Comparison of ENCODE assay signal across 8 cellular contexts in genomic region chr13:48000559-48001126, GRCh38. TPM values are rescaled to one million over a fixed set of nuclear protein-coding genes. Genes with fewer than 3 reads are reported as not detected.
A peak's percentile ranks its signal among the peaks of the same experiment; 100 is the strongest.
DNase-seq lines count a peak whose midpoint lies in the region; ATAC-seq and TF ChIP-seq lines count a peak whose summit lies in the region.

No MANE protein-coding gene starts in this region.

- peaks cover 9% of the 10 kb centered on the region for H3K79me1 ChIP-seq in mesenchymal stem cell (replicated peaks; ENCODE audit: low read length, poor library complexity, severe bottlenecking)

- TF ChIP-seq POLR2A in vagina (IDR thresholded peaks at IDR 0.05), result no peak

- H4K8ac ChIP-seq in mesenchymal stem cell (ENCODE audit: low read length), result peak overlapping the region; percentile 87

- intact Hi-C loops in OCI-LY7 (cut with micrococcal nuclease; ENCODE audit: unreplicated experiment), result loop anchor here (2.0 kb wide), 1 partner anchor 36 kb away; the partner anchor contains the start of gene NUDT15
- intact Hi-C loops in dorsolateral prefrontal cortex (cut with DNase I), result loop anchor here (1.0 to 2.0 kb wide), 2 partner anchors 36 to 38 kb away; partner anchors contain the start of gene NUDT15 (in 1 of the 2)
- intact Hi-C loops in vagina (cut with DNase I), result no loop called here

- H3K9ac ChIP-seq in mesenchymal stem cell (ENCODE audit: low read length), result peak overlapping the region; percentile 97

- H4K91ac ChIP-seq in mesenchymal stem cell (ENCODE audit: low read length), result peak overlapping the region; percentile 87

- peak overlapping the region; percentile 66 for H3K27ac Mint-ChIP-seq in activated T-cell treated with anti-CD3 and anti-CD28 coated beads, Interleukin-2, amount 50 U/mL, for 72 hours

- H3K4me3 ChIP-seq in OCI-LY7 (ENCODE audit: low read depth, low read length, poor library complexity, severe bottlenecking) (peak overlapping the region; percentile 99), dorsolateral prefrontal cortex (peak overlapping the region; percentile 62 to 100 (median 97)), mesenchymal stem cell (ENCODE audit: insufficient read depth in 1 of 2, low read depth in 1 of 2, low read length in 2 of 2) (peak overlapping the region; percentile 95 to 99), vagina (peak overlapping the region; percentile 65 to 70)

- H3K36me3 ChIP-seq in OCI-LY7 (ENCODE audit: insufficient read depth, low read length) (peaks cover 25% of the 10 kb centered on the region), mesenchymal stem cell (ENCODE audit: control insufficient read depth in 1 of 2, insufficient read depth in 2 of 2, low read depth in 1 of 2, low read length in 2 of 2) (peaks cover 0 to 7% of the 10 kb centered on the region in 2 experiments), vagina (no peaks in the 10 kb centered on the region)

- H3K27me3 Mint-ChIP-seq in activated T-cell treated with anti-CD3 and anti-CD28 coated beads, Interleukin-2, amount 50 U/mL, for 72 hours (ENCODE audit: low read depth), result no peaks in the 10 kb centered on the region

- under 1% methylated on average over 25 of the region's 25 CpGs for WGBS in mesenchymal stem cell

- H3K9me3 Mint-ChIP-seq in activated T-cell treated with anti-CD3 and anti-CD28 coated beads, Interleukin-2, amount 50 U/mL, for 72 hours, result no peaks in the 10 kb centered on the region

- H2BK5ac ChIP-seq in mesenchymal stem cell (ENCODE audit: low read depth, low read length, poor library complexity, severe bottlenecking), result no peak overlapping the region

- no peak overlapping the region for H2BK12ac ChIP-seq in mesenchymal stem cell (ENCODE audit: low read length in 2 of 2)

- no peak for TF ChIP-seq CTCF in OCI-LY7 (conservative IDR thresholded peaks at IDR 0.05; ENCODE audit: low read length)
- TF ChIP-seq CTCF in dorsolateral prefrontal cortex (IDR thresholded peaks at IDR 0.05 in 54 of 56, conservative IDR thresholded peaks at IDR 0.05 in 2 of 56; ENCODE audit: low read depth in 1 of 56, partially characterized antibody in 56 of 56), result no peak
- TF ChIP-seq CTCF in vagina (IDR thresholded peaks at IDR 0.05), result no peak

- peak overlapping the region in 1 of 2 experiments; percentile 95 for H3K14ac ChIP-seq in mesenchymal stem cell (ENCODE audit: low read length in 2 of 2)

- peaks cover 48% of the 10 kb centered on the region for H3K4me1 Mint-ChIP-seq in activated T-cell treated with anti-CD3 and anti-CD28 coated beads, Interleukin-2, amount 50 U/mL, for 72 hours (ENCODE audit: low read depth)

- peaks cover 36% of the 10 kb centered on the region; the same call in 1 of the 2 replicates for H3K79me2 ChIP-seq in OCI-LY7 (ENCODE audit: insufficient read depth, low read depth, low read length)

- peak; percentile 57 for ATAC-seq in activated T-cell treated with anti-CD3 and anti-CD28 coated beads, Interleukin-2, amount 50 U/mL, for 72 hours (replicated peaks in 1 of 2)
- peak; percentile 26 for ATAC-seq in HG02623 (IDR thresholded peaks at IDR 0.05; ENCODE audit: unreplicated experiment)

- no peaks in the 10 kb centered on the region for H3K9me2 ChIP-seq in OCI-LY7 (ENCODE audit: insufficient read depth, low read length)

- H3K9me3 ChIP-seq in OCI-LY7 (ENCODE audit: low read length) (no peaks in the 10 kb centered on the region), mesenchymal stem cell (ENCODE audit: control insufficient read depth, low read length) (no peaks in the 10 kb centered on the region), vagina (no peaks in the 10 kb centered on the region)

- H3K4me1 ChIP-seq in OCI-LY7 (ENCODE audit: insufficient read depth, low read length, poor library complexity, severe bottlenecking) (peaks cover 22% of the 10 kb centered on the region), mesenchymal stem cell (ENCODE audit: control insufficient read depth, insufficient read depth, low read depth, low read length) (peaks cover 3% of the 10 kb centered on the region), vagina (peaks cover 24% of the 10 kb centered on the region)

- H3K27me3 ChIP-seq in dorsolateral prefrontal cortex (no peaks in the 10 kb centered on the region), mesenchymal stem cell (ENCODE audit: control insufficient read depth in 1 of 2, insufficient read depth in 1 of 2, low read length in 2 of 2) (no peaks in the 10 kb centered on the region), vagina (no peaks in the 10 kb centered on the region)

- POLR2A ChIA-PET in OCI-LY7 (lab: Charles Lee), result interaction anchor here (0.5 kb wide), 1 partner anchor 1754 kb away, joined by 4 read pairs; no protein-coding TSS in a partner anchor

- H2BK120ac ChIP-seq in mesenchymal stem cell (ENCODE audit: low read depth, low read length), result peak overlapping the region; percentile 66

- H3K4ac ChIP-seq in mesenchymal stem cell (ENCODE audit: low read depth in 1 of 2, low read length in 2 of 2), result peak overlapping the region; percentile 73 to 97

- H4K20me1 ChIP-seq in OCI-LY7 (ENCODE audit: insufficient read depth, low read length), result no peaks in the 10 kb centered on the region

- H3K27ac ChIP-seq in OCI-LY7 (ENCODE audit: low read depth, low read length, poor library complexity, severe bottlenecking), result no peak overlapping the region
- peak overlapping the region in 53 of 59 donors; percentile 6 to 95 (median 80) for H3K27ac ChIP-seq in dorsolateral prefrontal cortex
- H3K27ac ChIP-seq in mesenchymal stem cell (ENCODE audit: low read length, poor library complexity, severe bottlenecking), result no peak overlapping the region
- peak overlapping the region; percentile 82 for H3K27ac ChIP-seq in vagina

- peak overlapping the region in 1 of 2 experiments; percentile 98 for H3K23ac ChIP-seq in mesenchymal stem cell (ENCODE audit: low read length in 2 of 2)

- no peak for DNase-seq in activated T-cell treated with anti-CD3 and anti-CD28 coated beads, Interleukin-2, amount 50 U/mL, for 72 hours
- DNase-seq in activated T-cell treated with anti-CD3 and anti-CD28 coated beads for 4 hours (no peak), OCI-LY7 (ENCODE audit: low spot score) (peak; percentile 18), dorsolateral prefrontal cortex (peak in 3 of 10 donors; percentile 14 to 46 (median 27)), mesenchymal stem cell (no peak), vagina (ENCODE audit: extremely low spot score in 2 of 2) (no peak), activated gamma-delta T cell (lab: John Stamatoyannopoulos, UW) (no peak)

- H2BK15ac ChIP-seq in mesenchymal stem cell (ENCODE audit: low read depth, poor library complexity, severe bottlenecking), result peak overlapping the region; percentile 73

- H2AFZ ChIP-seq in OCI-LY7 (ENCODE audit: low read length) (peak overlapping the region; percentile 93), mesenchymal stem cell (ENCODE audit: low read depth, low read length) (peak overlapping the region; percentile 98)

- peak overlapping the region; percentile 90 to 96 for H3K4me3 Mint-ChIP-seq in activated T-cell treated with anti-CD3 and anti-CD28 coated beads, Interleukin-2, amount 50 U/mL, for 72 hours

- H3K4me2 ChIP-seq in OCI-LY7 (ENCODE audit: low read length), result peak overlapping the region; percentile 79
- H3K4me2 ChIP-seq in mesenchymal stem cell (ENCODE audit: low read length, poor library complexity, severe bottlenecking), result peak overlapping the region; percentile 84

- BruUV-seq in OCI-LY7 (replicated peaks; lab: Mats Ljungman, UMichigan), result no TSS peak

- H3K36me3 Mint-ChIP-seq in activated T-cell treated with anti-CD3 and anti-CD28 coated beads, Interleukin-2, amount 50 U/mL, for 72 hours (ENCODE audit: insufficient read depth in 2 of 2), result peaks cover 0 to 5% of the 10 kb centered on the region in 2 donors

- peak overlapping the region; percentile 85 to 99 for H3K18ac ChIP-seq in mesenchymal stem cell (ENCODE audit: low read depth in 1 of 2, low read length in 2 of 2)

- CTCF ChIA-PET in OCI-LY7 (lab: Charles Lee; ENCODE audit: unreplicated experiment), result interaction anchor here (0.6 kb wide), 1 partner anchor 37 kb away, joined by 3 read pairs; the partner anchor contains the start of gene NUDT15

- H2AK5ac ChIP-seq in mesenchymal stem cell (ENCODE audit: low read length, severe bottlenecking), result no peak overlapping the region

RNA-seq across cellular contexts. Expression of gene SUCLA2, which starts 0.4 kb away (rescaled TPM):
- total RNA-seq in activated T-cell treated with anti-CD3 and anti-CD28 coated beads, Interleukin-2, amount 50 U/mL, for 72 hours, result 10 to 100 TPM; 35.0 to 45.0 TPM
- 19.9 and 22.9 TPM in 2 replicates for total RNA-seq in OCI-LY7 (2014; rRNA removed; shearing (Covaris generic))
- total RNA-seq in OCI-LY7 (2022), result 46.7 and 53.5 TPM in 2 replicates
- 100 to 1,000 TPM in 15 of 120 experiments, 10 to 100 TPM in 105; 33.6 to 119 (median 82.7) TPM for total RNA-seq in dorsolateral prefrontal cortex
- 31.9 TPM for polyA plus RNA-seq in mesenchymal stem cell (2013, experiment 1 of 2)
- polyA plus RNA-seq in mesenchymal stem cell (2013, experiment 2 of 2), result 30.1 TPM
- 51.1 TPM for total RNA-seq in vagina

RNA-seq across cellular contexts. Expression of gene NUDT15, which starts 36.9 kb away (rescaled TPM):
- total RNA-seq in activated T-cell treated with anti-CD3 and anti-CD28 coated beads, Interleukin-2, amount 50 U/mL, for 72 hours, result 10 to 100 TPM; 15.1 to 18.0 TPM
- total RNA-seq in OCI-LY7 (2014; rRNA removed; shearing (Covaris generic)), result 19.3 and 26.8 TPM in 2 replicates
- 15.9 and 17.8 TPM in 2 replicates for total RNA-seq in OCI-LY7 (2022)
- total RNA-seq in dorsolateral prefrontal cortex, result 10 to 100 TPM in 4 of 120 experiments, 1 to 10 TPM in 116; 4.3 to 11.9 (median 6.7) TPM
- 10.3 TPM for polyA plus RNA-seq in mesenchymal stem cell (2013, experiment 1 of 2)
- polyA plus RNA-seq in mesenchymal stem cell (2013, experiment 2 of 2), result 10.7 TPM
- total RNA-seq in vagina, result 9.3 TPM

Comparison
In these comparisons a context has a peak if more than half of its experiments do, and no peak if none do; other contexts are left out.
1. H3K27ac ChIP-seq: peak in dorsolateral prefrontal cortex (53 of 59) and vagina (single experiment); none in OCI-LY7 (single experiment) and mesenchymal stem cell (single experiment).
2. Peak in every context shown above with its lines, with median percentiles within 50 percentile points of each other: H3K4me3 ChIP-seq.